20 cellular contexts compared by ENCODE assay signal in genomic region chr2:113237604-113238003, GRCh38. TPM values are rescaled to one million over a fixed set of nuclear protein-coding genes. Genes with fewer than 3 reads are reported as not detected.
DNase-seq lines count a peak whose midpoint lies in the region; ATAC-seq and TF ChIP-seq lines count a peak whose summit lies in the region.
"Had no signal": no experiment of that assay in that cellular context is flagged by ENCODE, and none has a peak within 500 bp of the region (broad histone marks: within the 10 kb centered on the region; RNA-seq: fewer than 3 reads in every experiment).

No MANE protein-coding gene starts in this region.

- H3K4me2 ChIP-seq in osteoblast (ENCODE audit: insufficient read depth, low read length): no peak overlapping the region

- H3K4me3 Mint-ChIP-seq in CD8-positive, alpha-beta memory T cell: peak overlapping the region in 4 of 7 donors; percentile 23 to 78 (median 61)
- peak overlapping the region; percentile 68 for H3K4me3 Mint-ChIP-seq in central memory CD8-positive, alpha-beta T cell

- POLR2A ChIA-PET in CD8-positive, alpha-beta memory T cell (lab: Charles Lee): no interaction called here

- no peak overlapping the region for H2AFZ ChIP-seq in osteoblast (ENCODE audit: low read length)

- no peaks in the 10 kb centered on the region for H3K9me3 ChIP-seq in CD8-positive, alpha-beta memory T cell (ENCODE audit: low read length)
- H3K9me3 ChIP-seq in osteoblast (ENCODE audit: low read depth, low read length): no peaks in the 10 kb centered on the region
- H3K9me3 ChIP-seq: breast epithelium, transverse colon had no signal

- TF ChIP-seq EP300 in Ishikawa (IDR thresholded peaks at IDR 0.05; ENCODE audit: borderline replicate concordance): no peak

- H3K27me3 ChIP-seq in CD8-positive, alpha-beta memory T cell (ENCODE audit: insufficient read depth, low read length, poor library complexity, severe bottlenecking): no peaks in the 10 kb centered on the region
- no peaks in the 10 kb centered on the region for H3K27me3 ChIP-seq in osteoblast (ENCODE audit: insufficient read depth, low read length)
- H3K27me3 ChIP-seq: breast epithelium, dorsolateral prefrontal cortex, transverse colon had no signal

- ATAC-seq in central memory CD8-positive, alpha-beta T cell (replicated peaks; ENCODE audit: extremely low read depth, poor library complexity, severe bottlenecking): no peak
- ATAC-seq: CD8-positive, alpha-beta T cell; esophagus mucosa had no signal

- no peak overlapping the region for H3K27ac ChIP-seq in CD8-positive, alpha-beta memory T cell (ENCODE audit: low read depth, low read length)
- H3K27ac ChIP-seq in osteoblast (ENCODE audit: low read depth, low read length): no peak overlapping the region
- H3K27ac ChIP-seq: breast epithelium, dorsolateral prefrontal cortex, WERI-Rb-1 had no signal

- H3K27me3 Mint-ChIP-seq in CD8-positive, alpha-beta memory T cell: peaks cover 0 to 2% of the 10 kb centered on the region in 2 donors
- H3K27me3 Mint-ChIP-seq in central memory CD8-positive, alpha-beta T cell: no peaks in the 10 kb centered on the region

- peaks cover 7 to 58% (median 25%) of the 10 kb centered on the region in 3 donors for H3K4me1 Mint-ChIP-seq in CD8-positive, alpha-beta memory T cell
- H3K4me1 Mint-ChIP-seq in central memory CD8-positive, alpha-beta T cell: peaks cover 14% of the 10 kb centered on the region

- DNase-seq in CD8-positive, alpha-beta memory T cell: no peak
- DNase-seq in central memory CD8-positive, alpha-beta T cell (ENCODE audit: low spot score in 2 of 2): no peak
- peak; percentile 60 for DNase-seq in osteoblast (ENCODE audit: insufficient read length, low spot score, missing footprints)
- DNase-seq in SKM-1 treated with dmso at 0.1 percent for 144 hours (lab: John Stamatoyannopoulos, UW; ENCODE audit: unreplicated experiment): no peak
- DNase-seq in HuH-7 (ENCODE audit: low spot score): no peak
- no peak for DNase-seq in NCI-H1048 (lab: John Stamatoyannopoulos, UW)
- DNase-seq: activated naive CD4-positive, alpha-beta T cell treated with Interleukin-2 at 50 U/mL for 16 hours; CD8-positive, alpha-beta T cell; dorsolateral prefrontal cortex; KG1; midbrain; NCI-H1105; NCI-H82; stimulated activated CD4-positive, alpha-beta T cell treated with anti-CD3 and anti-CD28 coated beads, Interleukin-4, amount 100 ng/mL, for 4 hours; transverse colon; WERI-Rb-1 had no signal

- no peaks in the 10 kb centered on the region for H3K4me1 ChIP-seq in CD8-positive, alpha-beta memory T cell (ENCODE audit: insufficient read depth, low read length)
- peaks cover 25% of the 10 kb centered on the region for H3K4me1 ChIP-seq in osteoblast (ENCODE audit: insufficient read depth, low read length)

- no peaks in the 10 kb centered on the region for H3K9me3 Mint-ChIP-seq in CD8-positive, alpha-beta memory T cell
- no peaks in the 10 kb centered on the region for H3K9me3 Mint-ChIP-seq in central memory CD8-positive, alpha-beta T cell
- H3K9me3 Mint-ChIP-seq: CD8-positive, alpha-beta T cell had no signal

- CTCF ChIA-PET in CD8-positive, alpha-beta memory T cell (lab: Charles Lee): interaction anchor here (1.0 to 12.0 kb wide), 3 partner anchors 11 to 133 kb away, joined by 3 to 90 read pairs (median 5); no protein-coding TSS in a partner anchor

- no peaks in the 10 kb centered on the region for H4K20me1 ChIP-seq in osteoblast (ENCODE audit: insufficient read depth, low read length)

- H3K79me2 ChIP-seq in osteoblast (ENCODE audit: insufficient read depth, low read length): no peaks in the 10 kb centered on the region

- H3K27ac Mint-ChIP-seq in CD8-positive, alpha-beta memory T cell: peak overlapping the region in 3 of 8 donors; percentile 36 to 71 (median 64)
- no peak overlapping the region for H3K27ac Mint-ChIP-seq in central memory CD8-positive, alpha-beta T cell (ENCODE audit: low read depth)

- H3K36me3 Mint-ChIP-seq in CD8-positive, alpha-beta memory T cell: peaks cover 0 to 44% (median 0%) of the 10 kb centered on the region in 3 donors
- H3K36me3 Mint-ChIP-seq in central memory CD8-positive, alpha-beta T cell (ENCODE audit: insufficient read depth): peaks cover 7% of the 10 kb centered on the region

- no peak overlapping the region for H3K4me3 ChIP-seq in CD8-positive, alpha-beta memory T cell (ENCODE audit: low read length)
- H3K4me3 ChIP-seq in osteoblast (ENCODE audit: insufficient read depth, low read length): no peak overlapping the region

- TF ChIP-seq CTCF in osteoblast (IDR thresholded peaks at IDR 0.05; ENCODE audit: extremely low read depth, low read depth, low read length): no peak

- H3K36me3 ChIP-seq in CD8-positive, alpha-beta memory T cell (ENCODE audit: insufficient read depth, low read length): no peaks in the 10 kb centered on the region
- no peaks in the 10 kb centered on the region for H3K36me3 ChIP-seq in osteoblast (ENCODE audit: insufficient read depth, low read length)
- H3K36me3 ChIP-seq: breast epithelium, transverse colon, WERI-Rb-1 had no signal

- TF ChIP-seq RAD21 in Ishikawa (IDR thresholded peaks at IDR 0.05; ENCODE audit: low read depth): no peak

TF ChIP-seq in Ishikawa, 13 proteins besides CTCF, POLR2A, EP300 and RAD21:
- TF ChIP-seq TEAD4 (IDR thresholded peaks at IDR 0.05) (0 out of 2 replicates have a peak, but pooled peaks have one; percentile 14), MAX (IDR thresholded peaks at IDR 0.05) (no peak), TCF12 (IDR thresholded peaks at IDR 0.05; ENCODE audit: low read depth) (no peak), TAF1 (IDR thresholded peaks at IDR 0.05; ENCODE audit: low read depth) (no peak)

RNA-seq across cellular contexts. Expression of gene PAX8, which starts 41.1 kb away (rescaled TPM):
- total RNA-seq in CD8-positive, alpha-beta memory T cell: 1 to 10 TPM; 2.3 TPM
- polyA plus RNA-seq in CD8-positive, alpha-beta memory T cell: 0.97 TPM
- total RNA-seq in osteoblast: 1.8 and 2.9 TPM in 2 replicates
- total RNA-seq: osteocyte had no signal
